8 cellular contexts compared by ENCODE assay signal in genomic region chr9:76651114-76651697, GRCh38.
A peak's percentile ranks its signal among the peaks of the same experiment; 100 is the strongest.
DNase-seq lines count a peak whose midpoint lies in the region; ATAC-seq, FAIRE-seq and TF ChIP-seq lines count a peak whose summit lies in the region.

No MANE protein-coding gene starts in this region.

- TF ChIP-seq EP300 in K562 (IDR thresholded peaks at IDR 0.05; ENCODE audit: low read length), result no peak

- H2AK5ac ChIP-seq in neuronal stem cell (ENCODE audit: low read depth, low read length), result no peak overlapping the region

- H2BK12ac ChIP-seq in neuronal stem cell (ENCODE audit: low read length), result no peak overlapping the region

- H2BK15ac ChIP-seq in neuronal stem cell (ENCODE audit: low read length), result no peak overlapping the region

- H2AFZ ChIP-seq in K562 (ENCODE audit: low read depth, low read length), result 0 out of 2 replicates have a peak overlapping the region, but pooled peaks have one; percentile 27
- H2AFZ ChIP-seq in neuronal stem cell (ENCODE audit: low read length), result peak overlapping the region; percentile 38

- no peak overlapping the region for H3K4ac ChIP-seq in neuronal stem cell (ENCODE audit: low read length)

- no peak overlapping the region for H3K4me3 ChIP-seq in K562
- H3K4me3 ChIP-seq in neuronal stem cell (ENCODE audit: low read length in 2 of 2), result no peak overlapping the region

- H4K8ac ChIP-seq in neuronal stem cell (ENCODE audit: low read depth, low read length), result no peak overlapping the region

- intact Hi-C loops in K562 (cut with micrococcal nuclease), result no loop called here

- no peak for DNase-seq in K562 (ENCODE audit: extremely low read depth in 1 of 4, low spot score in 3 of 4)
- no peak for DNase-seq in neuronal stem cell (ENCODE audit: low spot score)
- no peak for DNase-seq in NCI-H146 (lab: John Stamatoyannopoulos, UW)
- DNase-seq in GM20000 (ENCODE audit: low spot score), result no peak
- DNase-seq in islet precursor cell, result no peak
- DNase-seq in SKM-1 (lab: John Stamatoyannopoulos, UW; ENCODE audit: unreplicated experiment), result no peak

- H3K9me1 ChIP-seq in K562 (ENCODE audit: control insufficient read depth, insufficient read depth, low read length), result no peaks in the 10 kb centered on the region

- TF ChIP-seq CTCF in K562 (IDR thresholded peaks at IDR 0.05 in 2 of 3, conservative IDR thresholded peaks at IDR 0.05 in 1 of 3; ENCODE audit: insufficient read depth in 2 of 3, low read depth in 1 of 3, low read length in 3 of 3) (no peak), GM20000 (IDR thresholded peaks at IDR 0.05; ENCODE audit: extremely low read depth, missing control alignments) (no peak)

- H2BK120ac ChIP-seq in neuronal stem cell (ENCODE audit: low read depth, low read length), result no peak overlapping the region

- H3K36me3 ChIP-seq in K562 (ENCODE audit: control insufficient read depth, insufficient read depth, low read length), result no peaks in the 10 kb centered on the region
- H3K36me3 ChIP-seq in neuronal stem cell (replicated peaks in 1 of 2; ENCODE audit: control insufficient read depth in 2 of 2, insufficient read depth in 2 of 2, low read length in 2 of 2), result no peaks in the 10 kb centered on the region

- FAIRE-seq in K562 (lab: Jason Lieb, UNC), result no peak

- H4K91ac ChIP-seq in neuronal stem cell (ENCODE audit: low read depth, low read length, poor library complexity), result no peak overlapping the region

- no peaks in the 10 kb centered on the region for H3K27me3 ChIP-seq in K562 (ENCODE audit: control insufficient read depth in 2 of 2, insufficient read depth in 2 of 2, low read length in 2 of 2)
- no peaks in the 10 kb centered on the region for H3K27me3 ChIP-seq in neuronal stem cell (ENCODE audit: control insufficient read depth in 3 of 3, insufficient read depth in 3 of 3, low read depth in 1 of 3, low read length in 3 of 3)

- H3K23ac ChIP-seq in neuronal stem cell (ENCODE audit: low read depth, low read length, poor library complexity), result no peak overlapping the region

- CTCF ChIA-PET in K562 (lab: Yijun Ruan, JAX; ENCODE audit: low intra/inter-chr PET ratio), result no interaction called here

- in situ Hi-C loops in K562 (cut with MboI), result no loop called here

- H3K9me3 ChIP-seq in K562 (replicated peaks; ENCODE audit: control insufficient read depth, insufficient read depth, low read depth, low read length) (no peaks in the 10 kb centered on the region), neuronal stem cell (replicated peaks in 1 of 2; ENCODE audit: control insufficient read depth in 2 of 2, insufficient read depth in 1 of 2, low read depth in 1 of 2, low read length in 2 of 2) (no peaks in the 10 kb centered on the region)

- 31% methylated on average over 4 of the region's 4 CpGs for WGBS in K562 (ENCODE audit: insufficient coverage, low coverage, missing lambda C conversion rate)
- no CpG with 5 or more reads among the region's 4 CpGs for WGBS in neuronal stem cell (ENCODE audit: extremely low coverage in 2 of 2, insufficient read length in 2 of 2, insufficient replicate concordance in 1 of 2), 2 donors

- H3K79me1 ChIP-seq in neuronal stem cell (ENCODE audit: low read depth, low read length), result no peaks in the 10 kb centered on the region

- H3K27ac ChIP-seq in K562 (ENCODE audit: extremely low read depth, low read depth, low read length) (no peak overlapping the region), neuronal stem cell (replicated peaks; ENCODE audit: low read length) (no peak overlapping the region)

- no peak for TF ChIP-seq RAD21 in K562 (CRISPR knock-in tag; conservative IDR thresholded peaks at IDR 0.05 in 1 of 2, IDR thresholded peaks at IDR 0.05 in 1 of 2)

- H2BK5ac ChIP-seq in neuronal stem cell (ENCODE audit: low read length), result no peak overlapping the region

- H3K4me2 ChIP-seq in K562 (ENCODE audit: insufficient read depth, low read length) (no peak overlapping the region), neuronal stem cell (ENCODE audit: insufficient read depth, low read length, poor library complexity, severe bottlenecking) (no peak overlapping the region)

- POLR2A ChIA-PET in K562 (lab: Yijun Ruan, JAX), result interaction anchor here (1.0 kb wide), 1 partner anchor 17 kb away, joined by 4 read pairs; no protein-coding TSS in a partner anchor

- ATAC-seq in GM18505 (IDR thresholded peaks at IDR 0.05; ENCODE audit: unreplicated experiment) (peak; percentile 52), HG03103 (IDR thresholded peaks at IDR 0.05; ENCODE audit: low read depth, unreplicated experiment) (peak; percentile 48), K562 (no peak)

- H3K14ac ChIP-seq in neuronal stem cell (ENCODE audit: low read length), result no peak overlapping the region

- H4K20me1 ChIP-seq in K562 (replicated peaks; ENCODE audit: control insufficient read depth, insufficient read depth, low read length), result no peaks in the 10 kb centered on the region

- no peaks in the 10 kb centered on the region for H3K79me2 ChIP-seq in K562 (ENCODE audit: control insufficient read depth, insufficient read depth, low read length)

- no TSS peak for BruUV-seq in K562 (replicated peaks; lab: Mats Ljungman, UMichigan)

- H3K9ac ChIP-seq in K562 (ENCODE audit: insufficient read depth in 1 of 2, low read depth in 2 of 2, low read length in 2 of 2), result no peak overlapping the region
- no peak overlapping the region for H3K9ac ChIP-seq in neuronal stem cell (ENCODE audit: low read depth, low read length, poor library complexity)

- TF ChIP-seq POLR2A in GM18505 (IDR thresholded peaks at IDR 0.05; ENCODE audit: borderline replicate concordance, extremely low read depth, insufficient read depth, insufficient read length) (no peak), K562 (conservative IDR thresholded peaks at IDR 0.05) (no peak)

- no peak overlapping the region for H3K18ac ChIP-seq in neuronal stem cell (ENCODE audit: low read length)

- H3K4me1 ChIP-seq in K562 (replicated peaks in 1 of 2; ENCODE audit: control insufficient read depth in 2 of 2, insufficient read depth in 2 of 2, low read length in 2 of 2) (peaks cover 0 to 16% of the 10 kb centered on the region in 2 experiments; a peak in 3 of 5 replicates), neuronal stem cell (ENCODE audit: control insufficient read depth in 2 of 2, insufficient read depth in 1 of 2, low read depth in 1 of 2, low read length in 2 of 2) (peaks cover 3 to 22% of the 10 kb centered on the region in 2 donors)

TF ChIP-seq in K562, 482 proteins besides CTCF, POLR2A, EP300 and RAD21 (continues in another document):
- TF ChIP-seq TEAD1 (CRISPR knock-in tag; IDR thresholded peaks at IDR 0.05), result no peak
- TF ChIP-seq MITF (IDR thresholded peaks at IDR 0.05), result no peak
- TF ChIP-seq ZNF384 (IDR thresholded peaks at IDR 0.05; ENCODE audit: low read depth, low read length), result no peak
- no peak for TF ChIP-seq NONO (IDR thresholded peaks at IDR 0.05; ENCODE audit: low read depth in 2 of 2, low read length in 1 of 2)
- no peak for TF ChIP-seq PHTF2 (CRISPR knock-in tag; IDR thresholded peaks at IDR 0.05)
